In genomic region chr11:36308577-36308976, GRCh38 we compare ENCODE assay signal across 22 cellular contexts. TPM values are rescaled to one million over a fixed set of nuclear protein-coding genes. Genes with fewer than 3 reads are reported as not detected.
DNase-seq lines count a peak whose midpoint lies in the region; TF ChIP-seq lines count a peak whose summit lies in the region.
"Had no signal": no experiment of that assay in that cellular context is flagged by ENCODE, and none has a peak within 500 bp of the region (broad histone marks: within the 10 kb centered on the region; RNA-seq: fewer than 3 reads in every experiment).

No MANE protein-coding gene starts in this region.

- no peak for TF ChIP-seq POLR2A in testis (IDR thresholded peaks at IDR 0.05)

- no peaks in the 10 kb centered on the region for H3K9me3 ChIP-seq in testis
- H3K9me3 ChIP-seq: A549 had no signal

- H3K9me3 Mint-ChIP-seq in CD14-positive monocyte: peaks cover 0 to 2% (median 0%) of the 10 kb centered on the region in 7 donors

- no peak overlapping the region for H3K27ac Mint-ChIP-seq in CD14-positive monocyte
- H3K27ac Mint-ChIP-seq: CD4-positive, alpha-beta memory T cell; IgD-negative memory B cell had no signal

- H3K27me3 ChIP-seq in testis (no peaks in the 10 kb centered on the region), H7 (ENCODE audit: control insufficient read depth, insufficient read depth, low read length) (no peaks in the 10 kb centered on the region)
- H3K27me3 ChIP-seq: BLaER1 treated with 17β-estradiol and CSF1 and Interleukin-3, amounts not matched to agents 10 nM and 100 nM had no signal

- H3K4me3 Mint-ChIP-seq in CD14-positive monocyte: no peak overlapping the region
- H3K4me3 Mint-ChIP-seq: CD4-positive, alpha-beta memory T cell; IgD-negative memory B cell had no signal

- intact Hi-C loops in testis (cut with DNase I; ENCODE audit: low total_unique reads) (loop anchor here (5.0 kb wide), 1 partner anchor 169 kb away; no protein-coding TSS in a partner anchor), CD14-positive monocyte (cut with micrococcal nuclease) (no loop called here)

- no peak for TF ChIP-seq CTCF in testis (IDR thresholded peaks at IDR 0.05)
- TF ChIP-seq CTCF in CD14-positive monocyte (IDR thresholded peaks at IDR 0.05): no peak

- peaks cover 13% of the 10 kb centered on the region for H3K4me1 Mint-ChIP-seq in CD14-positive monocyte

- DNase-seq in HT1080 (ENCODE audit: low read depth) (peak; percentile 23), astrocyte of the hippocampus (ENCODE audit: low read depth, low spot score) (peak; percentile 23), kidney glomerular epithelial cell (lab: John Stamatoyannopoulos, UW) (peak; percentile 21), testis (peak; percentile 17), cerebellar nuclear complex (lab: John Stamatoyannopoulos, UW) (no peak), CD14-positive monocyte (ENCODE audit: low spot score) (no peak), H7 (no peak)
- DNase-seq: AML-193; CD4-positive, alpha-beta memory T cell; COR-L47; GDM1; NCI-H1092; NCI-H1417 treated with DMSO at 0.1 percent for 48 hours; NCI-H1694 treated with DMSO at 0.1 percent for 48 hours; NCI-H2081; NCI-H2227 treated with DMSO at 0.1 percent for 48 hours; NCI-H526 treated with DMSO at 0.1 percent for 48 hours; SIG-M5 had no signal

- H3K4me3 ChIP-seq in testis: no peak overlapping the region
- H3K4me3 ChIP-seq in H7 (ENCODE audit: insufficient read depth, low read depth, low read length): no peak overlapping the region
- H3K4me3 ChIP-seq: A549; BLaER1 treated with 17β-estradiol and CSF1 and Interleukin-3, amounts not matched to agents 10 nM and 100 nM; SK-N-MC had no signal

- H3K27me3 Mint-ChIP-seq in CD14-positive monocyte (ENCODE audit: low read depth in 3 of 3): peaks cover 0 to 6% (median 6%) of the 10 kb centered on the region in 3 donors

- no peaks in the 10 kb centered on the region for H3K4me1 ChIP-seq in testis

- H3K36me3 ChIP-seq in testis (ENCODE audit: low read depth, missing control alignments) (no peaks in the 10 kb centered on the region), H7 (replicated peaks; ENCODE audit: control insufficient read depth, insufficient read depth, low read length) (no peaks in the 10 kb centered on the region)
- H3K36me3 ChIP-seq: BLaER1 treated with 17β-estradiol and CSF1 and Interleukin-3, amounts not matched to agents 10 nM and 100 nM had no signal

- WGBS in testis, 2 donors: 60% methylated on average over 1 of the region's 1 CpG

- no peak overlapping the region for H3K27ac ChIP-seq in testis
- H3K27ac ChIP-seq: A549; BLaER1 treated with 17β-estradiol and CSF1 and Interleukin-3, amounts not matched to agents 10 nM and 100 nM; SK-N-MC had no signal

- no peaks in the 10 kb centered on the region for H3K36me3 Mint-ChIP-seq in CD14-positive monocyte
- H3K36me3 Mint-ChIP-seq: CD4-positive, alpha-beta memory T cell; IgD-negative memory B cell had no signal

RNA-seq across cellular contexts. Expression of gene PRR5L, which starts 12.5 kb away (rescaled TPM):
- total RNA-seq in HT1080 (2014; rRNA removed; shearing (Covaris generic)): 24.2 and 39.3 TPM in 2 replicates
- polyA plus RNA-seq in HT1080 (2015; cell fraction: cytosol; rRNA removed): 12.2 and 16.1 TPM in 2 replicates
- polyA plus RNA-seq in HT1080 (2015; cell fraction: nucleus; rRNA removed): 21.7 and 26.2 TPM in 2 replicates
- total RNA-seq in testis: 10 to 100 TPM; 14.7 to 15.4 TPM
- polyA plus RNA-seq in testis (ENCODE audit: insufficient read depth, low read depth, low replicate concordance) (8.1 TPM), CD14-positive monocyte (1 to 10 TPM; 3.5 to 7.4 TPM)
- 5.8 and 6.9 TPM in 2 replicates for total RNA-seq in H7 (2014; rRNA removed; shearing (Covaris generic))

RNA-seq across cellular contexts. Expression of gene COMMD9, which starts 19.4 kb away (rescaled TPM):
- total RNA-seq in HT1080 (2014; rRNA removed; shearing (Covaris generic)): 60.7 and 83.6 TPM in 2 replicates
- 35.1 and 45.6 TPM in 2 replicates for polyA plus RNA-seq in HT1080 (2015; cell fraction: cytosol; rRNA removed)
- 34.5 and 34.6 TPM in 2 replicates for polyA plus RNA-seq in HT1080 (2015; cell fraction: nucleus; rRNA removed)
- 10 to 100 TPM; 42.7 to 58.2 TPM for total RNA-seq in testis
- polyA plus RNA-seq in testis (ENCODE audit: insufficient read depth, low read depth, low replicate concordance) (73.9 TPM), CD14-positive monocyte (100 to 1,000 TPM; 235 to 238 TPM)
- 34.4 and 35.4 TPM in 2 replicates for total RNA-seq in H7 (2014; rRNA removed; shearing (Covaris generic))

Comparison
In these comparisons a context has a peak if more than half of its experiments do, and no peak if none do; other contexts are left out.
1. DNase-seq: peak in HT1080 (single experiment), astrocyte of the hippocampus (single experiment), kidney glomerular epithelial cell (single experiment) and testis (single experiment); none in cerebellar nuclear complex (0 of 2), CD14-positive monocyte (single experiment) and H7 (single experiment).